In the genomic region with DNA sequence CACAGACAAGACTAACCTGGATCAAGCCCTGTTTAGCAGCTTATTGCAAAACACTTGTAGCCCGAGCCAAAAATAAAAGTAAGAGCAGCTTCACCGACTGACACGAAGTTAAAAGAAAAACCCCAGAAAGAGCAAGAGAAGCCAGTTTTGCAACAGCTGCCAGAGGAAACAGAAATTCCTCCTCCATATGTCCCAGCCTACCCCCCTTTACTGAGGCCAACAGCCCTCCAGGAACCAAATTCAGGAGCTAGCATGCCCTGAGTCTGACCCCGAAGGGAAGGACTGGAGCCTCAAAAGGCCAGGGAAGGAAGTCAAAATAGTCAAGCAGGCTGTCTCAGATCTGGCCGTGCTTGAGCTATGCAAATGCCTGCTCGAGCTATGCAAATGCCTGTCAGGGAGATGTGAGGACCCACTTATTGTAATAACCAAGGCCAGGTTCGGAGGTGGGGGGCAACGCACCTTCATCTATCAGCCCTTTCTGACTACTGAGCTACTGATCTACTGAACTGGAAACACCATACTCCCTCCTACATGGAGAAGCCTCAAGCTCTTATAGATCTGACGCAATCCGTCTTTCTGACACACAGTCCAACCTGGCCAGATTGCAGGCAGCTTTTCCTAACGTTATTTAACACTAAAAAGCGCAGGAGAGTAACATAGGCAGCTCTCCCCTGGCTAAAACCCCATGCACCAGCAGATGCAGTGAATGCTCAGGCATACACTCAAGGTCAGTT, we compare ENCODE assay signal across 13 cellular contexts. TPM values are rescaled to one million over a fixed set of nuclear protein-coding genes. Genes with fewer than 3 reads are reported as not detected.
DNase-seq lines count a peak whose midpoint lies in the region; ATAC-seq and TF ChIP-seq lines count a peak whose summit lies in the region.
"Had no signal": no experiment of that assay in that cellular context is flagged by ENCODE, and none has a peak within 500 bp of the region (broad histone marks: within the 10 kb centered on the region; RNA-seq: fewer than 3 reads in every experiment).

No MANE protein-coding gene starts in this region.

- H3K36me3 ChIP-seq in body of pancreas (replicated peaks in 1 of 2; ENCODE audit: insufficient read depth in 1 of 2, low read depth in 2 of 2), result no peaks in the 10 kb centered on the region
- no peaks in the 10 kb centered on the region for H3K36me3 ChIP-seq in left lung
- H3K36me3 ChIP-seq: BE2C had no signal

- TF ChIP-seq CTCF in natural killer cell (IDR thresholded peaks at IDR 0.05), result no peak
- TF ChIP-seq CTCF in body of pancreas (IDR thresholded peaks at IDR 0.05), result no peak
- no peak for TF ChIP-seq CTCF in left lung (IDR thresholded peaks at IDR 0.05)

- WGBS in body of pancreas, 2 donors, result 6 to 18% methylated on average over 8 to 12 of the region's 12 CpGs

- DNase-seq in natural killer cell treated with Interleukin-12 subunit alpha and Interleukin-12 subunit beta and Interleukin-15 and Interleukin-18, amount 100 ng/mL, for 72 hours (ENCODE audit: low spot score), result peak; percentile 39
- DNase-seq in natural killer cell (no peak), body of pancreas (peak in 2 of 4 donors; percentile 21 to 35), left lung (peak in 1 of 2 donors; percentile 13), T-helper 17 cell (no peak), middle frontal gyrus (ENCODE audit: extremely low spot score, low spot score) (no peak)
- DNase-seq: activated T-cell treated with anti-CD3 and anti-CD28 coated beads for 4 hours, BE2C, hippocampal formation, nucleus accumbens, T-helper 2 cell had no signal

- ATAC-seq in natural killer cell treated with Interleukin-12 subunit alpha and Interleukin-12 subunit beta and Interleukin-15 and Interleukin-18, amount 100 ng/mL, for 72 hours, result no peak
- ATAC-seq in natural killer cell (no peak), body of pancreas (no peak), left lung (peak; percentile 71), HG03025 (IDR thresholded peaks at IDR 0.05; ENCODE audit: low FRiP score, unreplicated experiment) (no peak), T-helper 17 cell (no peak), HG03565 (IDR thresholded peaks at IDR 0.05; ENCODE audit: unreplicated experiment) (no peak)

- peaks cover 92% of the 10 kb centered on the region for H3K4me1 ChIP-seq in body of pancreas
- H3K4me1 ChIP-seq in left lung, result peaks cover 4 to 50% of the 10 kb centered on the region in 2 donors
- H3K4me1 ChIP-seq: BE2C had no signal

- no peaks in the 10 kb centered on the region for H3K9me3 Mint-ChIP-seq in natural killer cell treated with Interleukin-12 subunit alpha and Interleukin-12 subunit beta and Interleukin-15 and Interleukin-18, amount 100 ng/mL, for 72 hours
- no peaks in the 10 kb centered on the region for H3K9me3 Mint-ChIP-seq in natural killer cell

- H3K4me1 Mint-ChIP-seq in natural killer cell treated with Interleukin-12 subunit alpha and Interleukin-12 subunit beta and Interleukin-15 and Interleukin-18, amount 100 ng/mL, for 72 hours (ENCODE audit: low read depth in 2 of 2), result peaks cover 8 to 9% of the 10 kb centered on the region in 2 donors
- H3K4me1 Mint-ChIP-seq in natural killer cell, result peaks cover 9 to 12% of the 10 kb centered on the region in 2 donors
- H3K4me1 Mint-ChIP-seq in T-helper 17 cell, result peaks cover 8% of the 10 kb centered on the region

- H3K9me3 ChIP-seq in body of pancreas, result no peaks in the 10 kb centered on the region
- H3K9me3 ChIP-seq in left lung, result no peaks in the 10 kb centered on the region
- H3K9me3 ChIP-seq in T-helper 17 cell (ENCODE audit: control insufficient read depth, low read length, poor library complexity, severe bottlenecking), result no peaks in the 10 kb centered on the region
- H3K9me3 ChIP-seq: BE2C had no signal

- H3K4me3 ChIP-seq in body of pancreas (no peak overlapping the region), left lung (no peak overlapping the region)

- H3K36me3 Mint-ChIP-seq in natural killer cell treated with Interleukin-12 subunit alpha and Interleukin-12 subunit beta and Interleukin-15 and Interleukin-18, amount 100 ng/mL, for 72 hours, result no peaks in the 10 kb centered on the region
- H3K36me3 Mint-ChIP-seq in natural killer cell (no peaks in the 10 kb centered on the region), T-helper 17 cell (ENCODE audit: low read depth) (no peaks in the 10 kb centered on the region)

- H3K27me3 Mint-ChIP-seq in natural killer cell treated with Interleukin-12 subunit alpha and Interleukin-12 subunit beta and Interleukin-15 and Interleukin-18, amount 100 ng/mL, for 72 hours, result peaks cover 22 to 23% of the 10 kb centered on the region in 2 donors
- H3K27me3 Mint-ChIP-seq in natural killer cell (ENCODE audit: low read depth in 2 of 2) (peaks cover 29% of the 10 kb centered on the region in 2 donors), T-helper 17 cell (peaks cover 32% of the 10 kb centered on the region)

- no peak overlapping the region for H3K4me3 Mint-ChIP-seq in natural killer cell treated with Interleukin-12 subunit alpha and Interleukin-12 subunit beta and Interleukin-15 and Interleukin-18, amount 100 ng/mL, for 72 hours
- H3K4me3 Mint-ChIP-seq in natural killer cell, result no peak overlapping the region
- H3K4me3 Mint-ChIP-seq in T-helper 17 cell, result no peak overlapping the region

- H3K27ac ChIP-seq in body of pancreas (peak overlapping the region; percentile 26 to 90 (median 78)), left lung (peak overlapping the region in 1 of 2 donors; percentile 57)

- no peak overlapping the region for H3K27ac Mint-ChIP-seq in natural killer cell treated with Interleukin-12 subunit alpha and Interleukin-12 subunit beta and Interleukin-15 and Interleukin-18, amount 100 ng/mL, for 72 hours
- H3K27ac Mint-ChIP-seq in natural killer cell, result no peak overlapping the region
- no peak overlapping the region for H3K27ac Mint-ChIP-seq in T-helper 17 cell

- intact Hi-C loops in natural killer cell (cut with micrococcal nuclease), result no loop called here
- intact Hi-C loops in body of pancreas (cut with DNase I), result no loop called here
- intact Hi-C loops in left lung (cut with DNase I), result no loop called here

- H3K27me3 ChIP-seq in body of pancreas (no peaks in the 10 kb centered on the region), left lung (peaks cover 0 to 31% of the 10 kb centered on the region in 2 donors)

- no peak for TF ChIP-seq POLR2A in body of pancreas (IDR thresholded peaks at IDR 0.05)

RNA-seq across cellular contexts. Expression of a gene that starts 6.7 kb away (rescaled TPM):
- total RNA-seq in natural killer cell treated with Interleukin-12 subunit alpha and Interleukin-12 subunit beta and Interleukin-15 and Interleukin-18, amount 100 ng/mL, for 72 hours, result not detected
- under 1 TPM in 2 of 3 donors, not detected in 1; 0.40 to 0.75 TPM for total RNA-seq in natural killer cell
- total RNA-seq in body of pancreas, result 10 to 100 TPM in 1 of 2 donors, 1 to 10 TPM in 1; 1.3 to 12.5 TPM
- 1 to 10 TPM; 1.3 to 4.9 TPM for total RNA-seq in left lung
- not detected for total RNA-seq in T-helper 17 cell

RNA-seq across cellular contexts. Expression of a gene that starts 25.0 kb away (rescaled TPM):
- 100 to 1,000 TPM; 109 to 187 TPM for total RNA-seq in natural killer cell treated with Interleukin-12 subunit alpha and Interleukin-12 subunit beta and Interleukin-15 and Interleukin-18, amount 100 ng/mL, for 72 hours
- 10 to 100 TPM; 34.2 to 57.4 (median 40.9) TPM for total RNA-seq in natural killer cell
- total RNA-seq in body of pancreas, result 10 to 100 TPM; 17.9 to 21.8 TPM
- total RNA-seq in left lung, result 10 to 100 TPM; 39.2 to 61.8 TPM
- 10 to 100 TPM; 46.8 to 62.4 TPM for total RNA-seq in T-helper 17 cell

RNA-seq across cellular contexts. Expression of a gene that starts 25.3 kb away (rescaled TPM):
- total RNA-seq in natural killer cell treated with Interleukin-12 subunit alpha and Interleukin-12 subunit beta and Interleukin-15 and Interleukin-18, amount 100 ng/mL, for 72 hours, result 10 to 100 TPM; 12.1 to 12.4 TPM
- total RNA-seq in natural killer cell (10 to 100 TPM; 11.7 to 15.4 (median 14.2) TPM), body of pancreas (10 to 100 TPM in 1 of 2 donors, 1 to 10 TPM in 1; 4.7 to 12.2 TPM), left lung (10 to 100 TPM; 17.4 to 25.0 TPM), T-helper 17 cell (10 to 100 TPM; 31.8 to 36.0 TPM)

RNA-seq across cellular contexts. Expression of a gene that starts 57.6 kb away (rescaled TPM):
- 10 to 100 TPM in 1 of 2 donors, 1 to 10 TPM in 1; 2.4 to 15.1 TPM for total RNA-seq in natural killer cell treated with Interleukin-12 subunit alpha and Interleukin-12 subunit beta and Interleukin-15 and Interleukin-18, amount 100 ng/mL, for 72 hours
- total RNA-seq in natural killer cell (1 to 10 TPM; 3.0 to 3.8 (median 3.4) TPM), body of pancreas (under 1 TPM in 1 of 2 donors, not detected in 1; 0.52 TPM), left lung (1 to 10 TPM; 2.4 to 6.5 TPM), T-helper 17 cell (100 to 1,000 TPM in 1 of 2 donors, 10 to 100 TPM in 1; 47.8 to 107 TPM)
